1 cellular context compared by ENCODE assay signal in the genomic region with DNA sequence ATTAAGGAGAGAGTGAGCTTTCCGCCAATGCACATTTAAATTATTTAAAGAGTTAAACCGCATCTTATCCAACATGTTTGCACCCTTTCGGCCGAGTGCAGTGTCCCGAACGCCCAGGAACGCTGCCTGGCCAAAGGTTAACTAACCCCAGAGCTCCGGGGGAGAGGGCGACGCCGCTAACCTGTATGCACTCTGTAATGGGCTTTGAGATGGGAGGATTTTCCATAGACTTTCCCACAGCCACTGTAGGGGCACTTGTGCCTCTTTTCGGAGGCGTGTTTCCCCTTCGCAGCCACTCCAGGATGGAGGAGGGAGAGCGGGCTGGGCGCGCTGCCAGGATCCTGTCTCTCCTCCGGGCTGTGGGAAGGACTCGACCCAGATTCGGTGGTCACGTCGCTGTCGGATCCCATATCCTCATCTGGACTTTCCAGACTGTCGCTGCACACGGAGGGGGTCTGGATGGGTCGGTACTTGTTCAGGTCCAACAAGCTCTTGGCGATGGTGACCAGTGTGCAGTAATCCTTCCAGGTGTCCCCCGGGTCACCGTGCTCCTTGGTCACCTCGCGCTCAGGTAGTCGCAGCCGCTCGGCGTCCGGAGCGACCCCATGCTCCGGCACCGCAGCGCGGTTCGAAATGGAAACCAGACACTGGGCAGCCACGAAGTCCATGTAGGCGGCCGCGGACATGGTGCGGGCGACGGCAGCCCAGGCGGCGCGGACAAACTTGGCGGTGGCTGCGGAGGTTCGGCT.
TF ChIP-seq lines count a peak whose summit lies in the region.

No MANE protein-coding gene starts in this region.

TF ChIP-seq in HEK293, 187 proteins besides CTCF, POLR2A, EP300 and RAD21 (continued from another document and continues in another):
- no peak for TF ChIP-seq ZNF596 (tag by site-specific recombination; IDR thresholded peaks at IDR 0.05)
- peak; percentile 89 for TF ChIP-seq ZBTB17 (tag by site-specific recombination; IDR thresholded peaks at IDR 0.05)
- no peak for TF ChIP-seq ZBTB49 (tag by site-specific recombination; IDR thresholded peaks at IDR 0.05; ENCODE audit: low read depth)
- no peak for TF ChIP-seq ZNF837 (tag by site-specific recombination; IDR thresholded peaks at IDR 0.05)
- TF ChIP-seq ZNF26 (tag by site-specific recombination; IDR thresholded peaks at IDR 0.05) = no peak
- no peak for TF ChIP-seq ZNF175 (tag by site-specific recombination; IDR thresholded peaks at IDR 0.05)
- TF ChIP-seq ZNF610 (tag by site-specific recombination; IDR thresholded peaks at IDR 0.05; ENCODE audit: borderline replicate concordance) = no peak
- TF ChIP-seq, protein P1, sequence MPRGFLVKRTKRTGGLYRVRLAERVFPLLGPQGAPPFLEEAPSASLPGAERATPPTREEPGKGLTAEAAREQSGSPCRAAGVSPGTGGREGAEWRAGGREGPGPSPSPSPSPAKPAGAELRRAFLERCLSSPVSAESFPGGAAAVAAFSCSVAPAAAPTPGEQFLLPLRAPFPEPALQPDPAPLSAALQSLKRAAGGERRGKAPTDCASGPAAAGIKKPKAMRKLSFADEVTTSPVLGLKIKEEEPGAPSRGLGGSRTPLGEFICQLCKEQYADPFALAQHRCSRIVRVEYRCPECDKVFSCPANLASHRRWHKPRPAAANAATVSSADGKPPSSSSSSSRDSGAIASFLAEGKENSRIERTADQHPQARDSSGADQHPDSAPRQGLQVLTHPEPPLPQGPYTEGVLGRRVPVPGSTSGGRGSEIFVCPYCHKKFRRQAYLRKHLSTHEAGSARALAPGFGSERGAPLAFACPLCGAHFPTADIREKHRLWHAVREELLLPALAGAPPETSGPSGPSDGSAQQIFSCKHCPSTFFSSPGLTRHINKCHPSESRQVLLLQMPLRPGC (tag by site-specific recombination; IDR thresholded peaks at IDR 0.05) = no peak
- TF ChIP-seq ZSCAN4 (tag by site-specific recombination; IDR thresholded peaks at IDR 0.05) = no peak
- no peak for TF ChIP-seq ZNF174 (tag by site-specific recombination; IDR thresholded peaks at IDR 0.05)
- TF ChIP-seq ZNF747 (tag by site-specific recombination; IDR thresholded peaks at IDR 0.05) = no peak
- no peak for TF ChIP-seq ZNF391 (tag by site-specific recombination; IDR thresholded peaks at IDR 0.05; ENCODE audit: borderline replicate concordance, low read depth)
- TF ChIP-seq PRDM6 (tag by site-specific recombination; IDR thresholded peaks at IDR 0.05) = no peak
- TF ChIP-seq ZNF132 (tag by site-specific recombination; IDR thresholded peaks at IDR 0.05; ENCODE audit: borderline replicate concordance) = no peak
- TF ChIP-seq ZNF146 (tag by site-specific recombination; IDR thresholded peaks at IDR 0.05) = no peak
- no peak for TF ChIP-seq ZNF654 (tag by site-specific recombination; IDR thresholded peaks at IDR 0.05; ENCODE audit: low read depth)
- no peak for TF ChIP-seq ZNF341 (tag by site-specific recombination; IDR thresholded peaks at IDR 0.05; ENCODE audit: low read depth)
- no peak for TF ChIP-seq ZNF544 (tag by site-specific recombination; IDR thresholded peaks at IDR 0.05)
- no peak for TF ChIP-seq ZBTB48 (tag by site-specific recombination; IDR thresholded peaks at IDR 0.05)
- 0 out of 2 replicates have a peak, but pooled peaks have one; percentile 9 for TF ChIP-seq BCL11A (tag by site-specific recombination; IDR thresholded peaks at IDR 0.05; ENCODE audit: low read depth)
- TF ChIP-seq ZNF677 (tag by site-specific recombination; IDR thresholded peaks at IDR 0.05) = no peak
- TF ChIP-seq KLF1 (tag by site-specific recombination; IDR thresholded peaks at IDR 0.05) = no peak
- no peak for TF ChIP-seq ZNF621 (tag by site-specific recombination; IDR thresholded peaks at IDR 0.05)
- TF ChIP-seq ZNF560 (tag by site-specific recombination; IDR thresholded peaks at IDR 0.05; ENCODE audit: borderline replicate concordance) = no peak
- TF ChIP-seq, protein P2, sequence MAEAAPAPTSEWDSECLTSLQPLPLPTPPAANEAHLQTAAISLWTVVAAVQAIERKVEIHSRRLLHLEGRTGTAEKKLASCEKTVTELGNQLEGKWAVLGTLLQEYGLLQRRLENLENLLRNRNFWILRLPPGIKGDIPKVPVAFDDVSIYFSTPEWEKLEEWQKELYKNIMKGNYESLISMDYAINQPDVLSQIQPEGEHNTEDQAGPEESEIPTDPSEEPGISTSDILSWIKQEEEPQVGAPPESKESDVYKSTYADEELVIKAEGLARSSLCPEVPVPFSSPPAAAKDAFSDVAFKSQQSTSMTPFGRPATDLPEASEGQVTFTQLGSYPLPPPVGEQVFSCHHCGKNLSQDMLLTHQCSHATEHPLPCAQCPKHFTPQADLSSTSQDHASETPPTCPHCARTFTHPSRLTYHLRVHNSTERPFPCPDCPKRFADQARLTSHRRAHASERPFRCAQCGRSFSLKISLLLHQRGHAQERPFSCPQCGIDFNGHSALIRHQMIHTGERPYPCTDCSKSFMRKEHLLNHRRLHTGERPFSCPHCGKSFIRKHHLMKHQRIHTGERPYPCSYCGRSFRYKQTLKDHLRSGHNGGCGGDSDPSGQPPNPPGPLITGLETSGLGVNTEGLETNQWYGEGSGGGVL (tag by site-specific recombination; IDR thresholded peaks at IDR 0.05) = peak; percentile 33; the same call in 1 of the 2 replicates
- TF ChIP-seq KLF17 (tag by site-specific recombination; IDR thresholded peaks at IDR 0.05) = no peak
- TF ChIP-seq, protein P3, sequence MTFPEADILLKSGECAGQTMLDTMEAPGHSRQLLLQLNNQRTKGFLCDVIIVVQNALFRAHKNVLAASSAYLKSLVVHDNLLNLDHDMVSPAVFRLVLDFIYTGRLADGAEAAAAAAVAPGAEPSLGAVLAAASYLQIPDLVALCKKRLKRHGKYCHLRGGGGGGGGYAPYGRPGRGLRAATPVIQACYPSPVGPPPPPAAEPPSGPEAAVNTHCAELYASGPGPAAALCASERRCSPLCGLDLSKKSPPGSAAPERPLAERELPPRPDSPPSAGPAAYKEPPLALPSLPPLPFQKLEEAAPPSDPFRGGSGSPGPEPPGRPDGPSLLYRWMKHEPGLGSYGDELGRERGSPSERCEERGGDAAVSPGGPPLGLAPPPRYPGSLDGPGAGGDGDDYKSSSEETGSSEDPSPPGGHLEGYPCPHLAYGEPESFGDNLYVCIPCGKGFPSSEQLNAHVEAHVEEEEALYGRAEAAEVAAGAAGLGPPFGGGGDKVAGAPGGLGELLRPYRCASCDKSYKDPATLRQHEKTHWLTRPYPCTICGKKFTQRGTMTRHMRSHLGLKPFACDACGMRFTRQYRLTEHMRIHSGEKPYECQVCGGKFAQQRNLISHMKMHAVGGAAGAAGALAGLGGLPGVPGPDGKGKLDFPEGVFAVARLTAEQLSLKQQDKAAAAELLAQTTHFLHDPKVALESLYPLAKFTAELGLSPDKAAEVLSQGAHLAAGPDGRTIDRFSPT (tag by site-specific recombination; IDR thresholded peaks at IDR 0.05) = no peak
- TF ChIP-seq, protein P4, sequence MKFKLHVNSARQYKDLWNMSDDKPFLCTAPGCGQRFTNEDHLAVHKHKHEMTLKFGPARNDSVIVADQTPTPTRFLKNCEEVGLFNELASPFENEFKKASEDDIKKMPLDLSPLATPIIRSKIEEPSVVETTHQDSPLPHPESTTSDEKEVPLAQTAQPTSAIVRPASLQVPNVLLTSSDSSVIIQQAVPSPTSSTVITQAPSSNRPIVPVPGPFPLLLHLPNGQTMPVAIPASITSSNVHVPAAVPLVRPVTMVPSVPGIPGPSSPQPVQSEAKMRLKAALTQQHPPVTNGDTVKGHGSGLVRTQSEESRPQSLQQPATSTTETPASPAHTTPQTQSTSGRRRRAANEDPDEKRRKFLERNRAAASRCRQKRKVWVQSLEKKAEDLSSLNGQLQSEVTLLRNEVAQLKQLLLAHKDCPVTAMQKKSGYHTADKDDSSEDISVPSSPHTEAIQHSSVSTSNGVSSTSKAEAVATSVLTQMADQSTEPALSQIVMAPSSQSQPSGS (tag by site-specific recombination; IDR thresholded peaks at IDR 0.05; ENCODE audit: low read depth) = no peak
- TF ChIP-seq, protein P5, sequence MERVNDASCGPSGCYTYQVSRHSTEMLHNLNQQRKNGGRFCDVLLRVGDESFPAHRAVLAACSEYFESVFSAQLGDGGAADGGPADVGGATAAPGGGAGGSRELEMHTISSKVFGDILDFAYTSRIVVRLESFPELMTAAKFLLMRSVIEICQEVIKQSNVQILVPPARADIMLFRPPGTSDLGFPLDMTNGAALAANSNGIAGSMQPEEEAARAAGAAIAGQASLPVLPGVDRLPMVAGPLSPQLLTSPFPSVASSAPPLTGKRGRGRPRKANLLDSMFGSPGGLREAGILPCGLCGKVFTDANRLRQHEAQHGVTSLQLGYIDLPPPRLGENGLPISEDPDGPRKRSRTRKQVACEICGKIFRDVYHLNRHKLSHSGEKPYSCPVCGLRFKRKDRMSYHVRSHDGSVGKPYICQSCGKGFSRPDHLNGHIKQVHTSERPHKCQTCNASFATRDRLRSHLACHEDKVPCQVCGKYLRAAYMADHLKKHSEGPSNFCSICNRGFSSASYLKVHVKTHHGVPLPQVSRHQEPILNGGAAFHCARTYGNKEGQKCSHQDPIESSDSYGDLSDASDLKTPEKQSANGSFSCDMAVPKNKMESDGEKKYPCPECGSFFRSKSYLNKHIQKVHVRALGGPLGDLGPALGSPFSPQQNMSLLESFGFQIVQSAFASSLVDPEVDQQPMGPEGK (tag by site-specific recombination; IDR thresholded peaks at IDR 0.05) = peak; percentile 41
- TF ChIP-seq GLI2 (tag by site-specific recombination; IDR thresholded peaks at IDR 0.05; ENCODE audit: borderline replicate concordance, low read depth) = no peak
- no peak for TF ChIP-seq ZNF211 (tag by site-specific recombination; IDR thresholded peaks at IDR 0.05; ENCODE audit: low read depth)
- no peak for TF ChIP-seq ZNF549 (tag by site-specific recombination; IDR thresholded peaks at IDR 0.05)
- TF ChIP-seq HOXD13 (CRISPR knock-in tag; IDR thresholded peaks at IDR 0.05; ENCODE audit: borderline replicate concordance) = no peak
- TF ChIP-seq ZNF785 (tag by site-specific recombination; IDR thresholded peaks at IDR 0.05) = no peak
